13 cellular contexts compared by ENCODE assay signal in genomic region chr16:88700322-88700635, GRCh38. TPM values are rescaled to one million over a fixed set of nuclear protein-coding genes. Genes with fewer than 3 reads are reported as not detected.
DNase-seq lines count a peak whose midpoint lies in the region; ATAC-seq and TF ChIP-seq lines count a peak whose summit lies in the region.
"Had no signal": no experiment of that assay in that cellular context is flagged by ENCODE, and none has a peak within 500 bp of the region (broad histone marks: within the 10 kb centered on the region; RNA-seq: fewer than 3 reads in every experiment).

No MANE protein-coding gene starts in this region.

- peak overlapping the region in 4 of 10 donors; percentile 6 to 99 (median 26) for H3K4me3 ChIP-seq in heart right ventricle
- H3K4me3 ChIP-seq in right cardiac atrium (ENCODE audit: low read length) = no peak overlapping the region
- H3K4me3 ChIP-seq in left lung = peak overlapping the region in 1 of 2 donors; percentile 92
- H3K4me3 ChIP-seq in thyroid gland (replicated peaks in 1 of 3) = no peak overlapping the region
- no peak overlapping the region for H3K4me3 ChIP-seq in HAP-1
- H3K4me3 ChIP-seq: ascending aorta had no signal

- ATAC-seq in heart right ventricle (no peak), right cardiac atrium (no peak), left lung (no peak), HG03439 (IDR thresholded peaks at IDR 0.05; ENCODE audit: unreplicated experiment) (no peak)
- no peak for ATAC-seq in activated CD8-positive, alpha-beta T cell treated with anti-CD3 and anti-CD28 coated beads, Interleukin-2, amount 10 ng/mL, durations not matched to agents 7 days and 5 days

- H3K27me3 ChIP-seq in heart right ventricle (no peaks in the 10 kb centered on the region), right cardiac atrium (ENCODE audit: control insufficient read depth, insufficient read depth) (no peaks in the 10 kb centered on the region), left lung (no peaks in the 10 kb centered on the region), thyroid gland (no peaks in the 10 kb centered on the region), HAP-1 (ENCODE audit: low read depth) (no peaks in the 10 kb centered on the region)
- H3K27me3 ChIP-seq: ascending aorta had no signal

- intact Hi-C loops in heart right ventricle (cut with DNase I) (loop anchor here in 3 of 10 donors (5.0 to 10.0 kb wide), 2 partner anchors 38 to 125 kb away; partner anchors contain the start of genes ZC3H18 (in 2 of the 3) and MVD (in 1 of the 3)), right cardiac atrium (cut with DNase I) (no loop called here), left lung (cut with DNase I) (no loop called here), thyroid gland (cut with DNase I) (no loop called here)

- CTCF ChIA-PET in activated CD8-positive, alpha-beta T cell treated with anti-CD3 and anti-CD28 coated beads, Interleukin-2, amount 10 ng/mL, durations not matched to agents 7 days and 5 days (lab: Charles Lee) = interaction anchor here (0.8 to 4.2 kb wide), 7 partner anchors 8 to 112 kb away, joined by 3 to 28 read pairs (median 3); no protein-coding TSS in a partner anchor

- H3K36me3 Mint-ChIP-seq in activated CD8-positive, alpha-beta T cell treated with anti-CD3 and anti-CD28 coated beads, Interleukin-2, amount 10 ng/mL, durations not matched to agents 7 days and 5 days (ENCODE audit: low read depth) = peaks cover 61% of the 10 kb centered on the region

- no peak for TF ChIP-seq POLR2A in thyroid gland (IDR thresholded peaks at IDR 0.05)

- peaks cover 0 to 64% (median 25%) of the 10 kb centered on the region in 9 donors for H3K36me3 ChIP-seq in heart right ventricle
- peaks cover 0 to 55% of the 10 kb centered on the region in 2 donors for H3K36me3 ChIP-seq in left lung
- peaks cover 8 to 29% of the 10 kb centered on the region in 2 donors for H3K36me3 ChIP-seq in thyroid gland
- H3K36me3 ChIP-seq in HAP-1 (replicated peaks) = peaks cover 20% of the 10 kb centered on the region

- 80 to 81% methylated on average over 14 of the region's 14 CpGs for WGBS in heart right ventricle, 2 donors
- 72% methylated on average over 14 of the region's 14 CpGs for WGBS in right cardiac atrium
- WGBS in thyroid gland, 2 donors = 80 to 92% methylated on average over 14 of the region's 14 CpGs

- peak overlapping the region; percentile 99 for H3K4me3 Mint-ChIP-seq in activated CD8-positive, alpha-beta T cell treated with anti-CD3 and anti-CD28 coated beads, Interleukin-2, amount 10 ng/mL, durations not matched to agents 7 days and 5 days

- no peaks in the 10 kb centered on the region for H3K9me3 Mint-ChIP-seq in activated CD8-positive, alpha-beta T cell treated with anti-CD3 and anti-CD28 coated beads, Interleukin-2, amount 10 ng/mL, durations not matched to agents 7 days and 5 days (ENCODE audit: insufficient read depth)

- POLR2A ChIA-PET in activated CD8-positive, alpha-beta T cell treated with anti-CD3 and anti-CD28 coated beads, Interleukin-2, amount 10 ng/mL, durations not matched to agents 7 days and 5 days (lab: Charles Lee) = interaction anchor here (0.9 to 5.9 kb wide), 7 partner anchors 8 to 112 kb away, joined by 3 to 38 read pairs (median 8); partner anchors contain the start of genes APRT, CYBA and SNAI3

- no peaks in the 10 kb centered on the region for H3K9me3 ChIP-seq in heart right ventricle
- H3K9me3 ChIP-seq in right cardiac atrium (ENCODE audit: control insufficient read depth, low read length) = no peaks in the 10 kb centered on the region
- H3K9me3 ChIP-seq in left lung = no peaks in the 10 kb centered on the region
- H3K9me3 ChIP-seq in thyroid gland = no peaks in the 10 kb centered on the region
- no peaks in the 10 kb centered on the region for H3K9me3 ChIP-seq in HAP-1
- H3K9me3 ChIP-seq: ascending aorta had no signal

- DNase-seq in heart right ventricle (no peak), right cardiac atrium (no peak), left lung (no peak), thyroid gland (no peak), DMS114 treated with DMSO at 0.1 percent for 48 hours (lab: John Stamatoyannopoulos, UW; ENCODE audit: unreplicated experiment) (no peak), HAP-1 (ENCODE audit: low spot score in 2 of 2) (no peak)
- DNase-seq in activated CD8-positive, alpha-beta T cell treated with anti-CD3 and anti-CD28 coated beads, Interleukin-2, amount 10 ng/mL, durations not matched to agents 7 days and 5 days = no peak
- DNase-seq: NCI-H345, SHP77 had no signal

- H3K4me1 ChIP-seq in heart right ventricle = peaks cover 7 to 61% (median 49%) of the 10 kb centered on the region in 9 donors
- peaks cover 3% of the 10 kb centered on the region for H3K4me1 ChIP-seq in right cardiac atrium (ENCODE audit: control insufficient read depth, insufficient read depth, low read length)
- peaks cover 32 to 67% of the 10 kb centered on the region in 2 donors for H3K4me1 ChIP-seq in left lung
- H3K4me1 ChIP-seq in thyroid gland = peaks cover 8 to 32% of the 10 kb centered on the region in 2 donors
- H3K4me1 ChIP-seq in HAP-1 = no peaks in the 10 kb centered on the region

- no peak for TF ChIP-seq CTCF in heart right ventricle (IDR thresholded peaks at IDR 0.05)
- TF ChIP-seq CTCF in left lung (IDR thresholded peaks at IDR 0.05) = no peak
- TF ChIP-seq CTCF in thyroid gland (IDR thresholded peaks at IDR 0.05) = no peak

- peaks cover 62% of the 10 kb centered on the region for H3K4me1 Mint-ChIP-seq in activated CD8-positive, alpha-beta T cell treated with anti-CD3 and anti-CD28 coated beads, Interleukin-2, amount 10 ng/mL, durations not matched to agents 7 days and 5 days (ENCODE audit: low read depth)

- peak overlapping the region; percentile 100 for H3K27ac Mint-ChIP-seq in activated CD8-positive, alpha-beta T cell treated with anti-CD3 and anti-CD28 coated beads, Interleukin-2, amount 10 ng/mL, durations not matched to agents 7 days and 5 days

- no peaks in the 10 kb centered on the region for H3K27me3 Mint-ChIP-seq in activated CD8-positive, alpha-beta T cell treated with anti-CD3 and anti-CD28 coated beads, Interleukin-2, amount 10 ng/mL, durations not matched to agents 7 days and 5 days (ENCODE audit: low read depth)

- peak overlapping the region in 9 of 10 donors; percentile 64 to 97 (median 83) for H3K27ac ChIP-seq in heart right ventricle
- H3K27ac ChIP-seq in right cardiac atrium (ENCODE audit: low read length) = no peak overlapping the region
- peak overlapping the region; percentile 86 to 91 for H3K27ac ChIP-seq in left lung
- H3K27ac ChIP-seq in thyroid gland = peak overlapping the region in 2 of 3 donors; percentile 39 to 48
- H3K27ac ChIP-seq: ascending aorta, epithelial cell of prostate had no signal

- in situ Hi-C loops in HAP-1 (cut with MboI; ENCODE audit: low sequenced_read_pairs) = no loop called here

RNA-seq across cellular contexts. Expression of gene RNF166, which starts 5.9 kb away (rescaled TPM):
- total RNA-seq in heart right ventricle (10 to 100 TPM; 11.8 to 19.1 (median 14.3) TPM), right cardiac atrium (10 to 100 TPM; 15.0 to 23.8 (median 19.2) TPM), left lung (10 to 100 TPM; 28.4 to 54.0 TPM), thyroid gland (10 to 100 TPM; 12.5 to 26.8 (median 19.1) TPM)
- polyA plus RNA-seq in heart right ventricle (10 to 100 TPM; 13.0 to 38.0 TPM), right cardiac atrium (18.4 TPM)
- total RNA-seq in activated CD8-positive, alpha-beta T cell treated with anti-CD3 and anti-CD28 coated beads, Interleukin-2, amount 10 ng/mL, durations not matched to agents 7 days and 5 days = 100 to 1,000 TPM; 144 to 166 TPM

RNA-seq across cellular contexts. Expression of gene CTU2, which starts 6.0 kb away (rescaled TPM):
- 10 to 100 TPM; 11.8 to 17.3 (median 13.2) TPM for total RNA-seq in heart right ventricle
- polyA plus RNA-seq in heart right ventricle = 10 to 100 TPM; 22.3 to 22.6 TPM
- total RNA-seq in right cardiac atrium = 10 to 100 TPM; 11.1 to 16.3 (median 12.4) TPM
- polyA plus RNA-seq in right cardiac atrium = 11.4 TPM
- total RNA-seq in activated CD8-positive, alpha-beta T cell treated with anti-CD3 and anti-CD28 coated beads, Interleukin-2, amount 10 ng/mL, durations not matched to agents 7 days and 5 days = 10 to 100 TPM; 27.5 to 29.2 TPM
- total RNA-seq in left lung = 10 to 100 TPM; 15.4 to 19.8 TPM
- 10 to 100 TPM in 2 of 4 donors, 1 to 10 TPM in 2; 7.7 to 21.2 (median 13.6) TPM for total RNA-seq in thyroid gland

RNA-seq across cellular contexts. Expression of gene SNAI3, which starts 14.0 kb away (rescaled TPM):
- 1 to 10 TPM in 7 of 10 donors, under 1 TPM in 3; 0.21 to 8.6 (median 1.1) TPM for total RNA-seq in heart right ventricle
- 1 to 10 TPM; 2.3 to 4.5 TPM for polyA plus RNA-seq in heart right ventricle
- total RNA-seq in right cardiac atrium = 1 to 10 TPM in 3 of 4 donors, under 1 TPM in 1; 0.39 to 2.8 (median 1.6) TPM
- 2.7 TPM for polyA plus RNA-seq in right cardiac atrium
- total RNA-seq in activated CD8-positive, alpha-beta T cell treated with anti-CD3 and anti-CD28 coated beads, Interleukin-2, amount 10 ng/mL, durations not matched to agents 7 days and 5 days = 10 to 100 TPM; 13.4 to 14.3 TPM
- total RNA-seq in left lung = 1 to 10 TPM; 1.9 to 2.3 TPM
- total RNA-seq in thyroid gland = 1 to 10 TPM in 3 of 4 donors, under 1 TPM in 1; 0.33 to 1.3 (median 1.3) TPM
- total RNA-seq: ascending aorta had no signal
- polyA plus RNA-seq: neural cell had no signal

RNA-seq across cellular contexts. Expression of gene MVD, which starts 37.4 kb away (rescaled TPM):
- 10 to 100 TPM; 15.5 to 25.5 (median 20.2) TPM for total RNA-seq in heart right ventricle
- 10 to 100 TPM; 34.1 to 36.3 TPM for polyA plus RNA-seq in heart right ventricle
- 10 to 100 TPM; 29.8 to 32.0 (median 31.2) TPM for total RNA-seq in right cardiac atrium
- polyA plus RNA-seq in right cardiac atrium = 35.9 TPM
- total RNA-seq in activated CD8-positive, alpha-beta T cell treated with anti-CD3 and anti-CD28 coated beads, Interleukin-2, amount 10 ng/mL, durations not matched to agents 7 days and 5 days = 10 to 100 TPM; 86.0 to 96.1 TPM
- total RNA-seq in left lung = 100 to 1,000 TPM in 1 of 2 donors, 10 to 100 TPM in 1; 66.3 to 154 TPM
- total RNA-seq in thyroid gland = 10 to 100 TPM; 20.7 to 52.5 (median 43.2) TPM

RNA-seq across cellular contexts. Expression of gene CYBA, which starts 49.4 kb away (rescaled TPM):
- total RNA-seq in heart right ventricle = 100 to 1,000 TPM in 1 of 10 donors, 10 to 100 TPM in 9; 13.0 to 117 (median 27.7) TPM
- polyA plus RNA-seq in heart right ventricle = 10 to 100 TPM; 72.2 to 90.0 TPM
- total RNA-seq in right cardiac atrium = 100 to 1,000 TPM in 1 of 4 donors, 10 to 100 TPM in 3; 53.9 to 101 (median 70.7) TPM
- 84.2 TPM for polyA plus RNA-seq in right cardiac atrium
- 100 to 1,000 TPM; 568 to 599 TPM for total RNA-seq in activated CD8-positive, alpha-beta T cell treated with anti-CD3 and anti-CD28 coated beads, Interleukin-2, amount 10 ng/mL, durations not matched to agents 7 days and 5 days
- total RNA-seq in left lung = 100 to 1,000 TPM; 243 to 396 TPM
- total RNA-seq in thyroid gland = 100 to 1,000 TPM; 199 to 475 (median 339) TPM
